ENCODE assay signal across 10 cellular contexts in genomic region chr16:72995151-72995881, GRCh38. TPM values are rescaled to one million over a fixed set of nuclear protein-coding genes. Genes with fewer than 3 reads are reported as not detected.
DNase-seq lines count a peak whose midpoint lies in the region; ATAC-seq and TF ChIP-seq lines count a peak whose summit lies in the region.
"Had no signal": no experiment of that assay in that cellular context is flagged by ENCODE, and none has a peak within 500 bp of the region (broad histone marks: within the 10 kb centered on the region; RNA-seq: fewer than 3 reads in every experiment).

No MANE protein-coding gene starts in this region.

- H3K27me3 ChIP-seq in left ventricle myocardium inferior (ENCODE audit: low read depth) (no peaks in the 10 kb centered on the region), fibroblast of lung (ENCODE audit: control insufficient read depth, insufficient read depth, low read length) (no peaks in the 10 kb centered on the region), tibial artery (no peaks in the 10 kb centered on the region)

- H3K27ac ChIP-seq in left ventricle myocardium inferior (replicated peaks) (no peak overlapping the region), fibroblast of lung (ENCODE audit: insufficient read depth, low read length) (no peak overlapping the region), tibial artery (peak overlapping the region; percentile 4 to 82)

- H4K20me1 ChIP-seq in fibroblast of lung (ENCODE audit: control insufficient read depth, extremely low read depth, insufficient read depth, low read length) = no peaks in the 10 kb centered on the region

- TF ChIP-seq CTCF in left ventricle myocardium inferior (IDR thresholded peaks at IDR 0.05; ENCODE audit: borderline replicate concordance) = peak; percentile 48
- peak; percentile 34 to 55 for TF ChIP-seq CTCF in fibroblast of lung (conservative IDR thresholded peaks at IDR 0.05 in 1 of 2, IDR thresholded peaks at IDR 0.05 in 1 of 2; ENCODE audit: low read depth in 1 of 2, low read length in 2 of 2)
- TF ChIP-seq CTCF in tibial artery (IDR thresholded peaks at IDR 0.05) = peak; percentile 15 to 31

- no peak overlapping the region for H3K9ac ChIP-seq in fibroblast of lung (ENCODE audit: insufficient read depth, low read length)

- intact Hi-C loops in left ventricle myocardium inferior (cut with micrococcal nuclease) (no loop called here), left ventricle myocardium superior (cut with micrococcal nuclease) (no loop called here), tibial artery (cut with DNase I; ENCODE audit: low total_unique reads) (no loop called here)

- no peak overlapping the region for H3K4me3 ChIP-seq in left ventricle myocardium inferior
- H3K4me3 ChIP-seq in fibroblast of lung (replicated peaks in 1 of 4; ENCODE audit: control extremely low read depth in 1 of 4, insufficient read depth in 1 of 4, low read depth in 3 of 4, low read length in 4 of 4) = no peak overlapping the region
- no peak overlapping the region for H3K4me3 ChIP-seq in tibial artery

- H3K36me3 ChIP-seq in left ventricle myocardium inferior (no peaks in the 10 kb centered on the region), fibroblast of lung (ENCODE audit: control insufficient read depth, insufficient read depth, low read length) (no peaks in the 10 kb centered on the region), tibial artery (no peaks in the 10 kb centered on the region)

- peaks cover 88% of the 10 kb centered on the region for H3K79me2 ChIP-seq in fibroblast of lung (ENCODE audit: control insufficient read depth, insufficient read depth, low read length)

- H3K9me3 ChIP-seq in left ventricle myocardium inferior (replicated peaks) = no peaks in the 10 kb centered on the region
- no peaks in the 10 kb centered on the region for H3K9me3 ChIP-seq in fibroblast of lung (ENCODE audit: control insufficient read depth, insufficient read depth, low read depth, low read length)
- H3K9me3 ChIP-seq in tibial artery = no peaks in the 10 kb centered on the region

- no peak overlapping the region for H2AFZ ChIP-seq in fibroblast of lung (ENCODE audit: low read length)

- H3K4me1 ChIP-seq in left ventricle myocardium inferior = peaks cover 84% of the 10 kb centered on the region
- H3K4me1 ChIP-seq in fibroblast of lung (ENCODE audit: control insufficient read depth, extremely low read depth, insufficient read depth, low read length) = peaks cover 13% of the 10 kb centered on the region
- H3K4me1 ChIP-seq in tibial artery = peaks cover 3 to 100% (median 80%) of the 10 kb centered on the region in 4 donors

- ATAC-seq in left ventricle myocardium superior (no peak), GM18870 (IDR thresholded peaks at IDR 0.05; ENCODE audit: unreplicated experiment) (no peak), GM21526 (IDR thresholded peaks at IDR 0.05; ENCODE audit: low FRiP score, unreplicated experiment) (no peak)
- ATAC-seq: T-cell had no signal

- H3K4me2 ChIP-seq in fibroblast of lung (ENCODE audit: extremely low read depth, insufficient read depth, low read length) = no peak overlapping the region

- DNase-seq in left ventricle myocardium inferior (no peak), left ventricle myocardium superior (no peak), NCI-H82 treated with DMSO at 0.1 percent for 48 hours (lab: John Stamatoyannopoulos, UW; ENCODE audit: unreplicated experiment) (peak; percentile 41), fibroblast of lung (ENCODE audit: low read depth in 2 of 2) (no peak), tibial artery (peak; percentile 22 to 60), T-helper 9 cell (no peak)
- DNase-seq: naive B cell, T-cell had no signal

RNA-seq across cellular contexts. Expression of gene ZFHX3, which starts 52.6 kb away (rescaled TPM):
- total RNA-seq in left ventricle myocardium inferior (9.6 TPM), left ventricle myocardium superior (8.1 TPM), fibroblast of lung (5.4 and 7.3 TPM in 2 replicates)
- polyA plus RNA-seq in fibroblast of lung = 4.4 and 4.7 TPM in 2 replicates
- 4.3 and 8.5 TPM in 2 replicates for polyA plus RNA-seq in fibroblast of lung (2012)
- polyA minus RNA-seq in fibroblast of lung (ENCODE audit: low replicate concordance) = 21.6 and 25.3 TPM in 2 replicates

Comparison
In these comparisons a context has a peak if more than half of its experiments do, and no peak if none do; other contexts are left out.
1. DNase-seq: peak in NCI-H82 treated with DMSO at 0.1 percent for 48 hours (single experiment) and tibial artery (2 of 2); none in left ventricle myocardium inferior (single experiment), left ventricle myocardium superior (single experiment), fibroblast of lung (0 of 2) and T-helper 9 cell (single experiment).
2. H3K27ac ChIP-seq: peak in tibial artery (2 of 2); none in left ventricle myocardium inferior (single experiment) and fibroblast of lung (single experiment).
3. Peak in every context shown above with its lines, with median percentiles within 50 percentile points of each other: CTCF ChIP-seq.